8 cellular contexts compared by ENCODE assay signal in the genomic region with DNA sequence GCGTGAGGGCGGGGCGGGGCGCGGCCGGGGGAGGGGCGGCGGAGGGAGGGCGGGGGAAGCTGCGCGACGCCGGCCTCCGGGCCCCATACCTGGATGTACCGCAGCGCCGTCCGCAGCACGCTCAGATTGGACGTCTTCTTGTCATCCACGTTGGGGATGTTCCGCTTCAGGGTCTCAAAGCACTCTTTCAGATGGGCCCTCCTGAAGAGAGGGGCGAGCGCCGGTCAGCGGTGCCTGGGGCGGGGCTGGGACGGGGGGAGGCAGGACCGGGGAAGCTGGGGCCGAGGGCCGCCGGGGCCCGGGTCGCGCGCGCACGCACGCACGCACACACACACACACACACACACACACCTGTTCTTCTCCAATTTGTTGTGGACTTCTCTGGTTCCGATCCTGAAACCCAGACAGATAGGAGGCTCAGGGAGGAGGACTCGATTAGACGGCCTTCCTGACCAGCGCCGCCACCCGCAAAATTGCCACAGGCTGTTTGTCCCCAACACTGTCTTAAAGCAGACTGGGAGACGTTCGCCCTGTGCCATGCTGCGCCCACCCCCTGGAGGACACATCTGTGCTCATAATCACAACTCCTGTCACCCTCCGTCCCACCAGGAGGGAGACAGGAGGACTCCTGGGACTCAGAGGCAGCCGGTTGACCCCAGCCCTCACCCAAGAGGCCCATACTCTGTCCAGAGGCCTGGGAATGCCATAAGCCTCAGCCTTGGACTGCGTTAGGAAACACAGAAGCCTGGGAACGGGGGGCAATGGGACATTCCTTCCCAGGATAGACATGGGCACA. TPM values are rescaled to one million over a fixed set of nuclear protein-coding genes. Genes with fewer than 3 reads are reported as not detected.
DNase-seq lines count a peak whose midpoint lies in the region; FAIRE-seq and TF ChIP-seq lines count a peak whose summit lies in the region.

No MANE protein-coding gene starts in this region.

- no peak for FAIRE-seq in keratinocyte (lab: Jason Lieb, UNC)

- H3K79me2 ChIP-seq in keratinocyte (ENCODE audit: control insufficient read depth, insufficient read depth, low read length), result peaks cover 33% of the 10 kb centered on the region

- H3K4me3 Mint-ChIP-seq in activated naive CD8-positive, alpha-beta T cell treated with anti-CD3 and anti-CD28 coated beads for 36 hours, result peak overlapping the region; percentile 83

- H3K9ac ChIP-seq in keratinocyte (ENCODE audit: control insufficient read depth, extremely low read depth, insufficient read depth, low read length) (peak overlapping the region; percentile 50), subcutaneous abdominal adipose tissue (ENCODE audit: low read length in 5 of 5) (peak overlapping the region in 3 of 5 donors; percentile 14 to 62 (median 33))

- H3K9me1 ChIP-seq in keratinocyte (ENCODE audit: control insufficient read depth, extremely low read depth, insufficient read depth, low read length), result no peaks in the 10 kb centered on the region

- H3K27ac ChIP-seq in keratinocyte (ENCODE audit: control insufficient read depth, insufficient read depth, low read length) (peak overlapping the region; percentile 17), subcutaneous abdominal adipose tissue (ENCODE audit: low read depth, low read length) (peak overlapping the region; percentile 96)

- H4K20me1 ChIP-seq in keratinocyte (ENCODE audit: control insufficient read depth, extremely low read depth, insufficient read depth, low read length), result no peaks in the 10 kb centered on the region

- peaks cover 16% of the 10 kb centered on the region for H3K36me3 Mint-ChIP-seq in activated naive CD8-positive, alpha-beta T cell treated with anti-CD3 and anti-CD28 coated beads for 36 hours

- H3K36me3 ChIP-seq in keratinocyte (ENCODE audit: control insufficient read depth in 2 of 2, extremely low read depth in 1 of 2, insufficient read depth in 2 of 2, low read length in 2 of 2) (peaks cover 8% of the 10 kb centered on the region in 2 experiments), subcutaneous abdominal adipose tissue (ENCODE audit: control insufficient read depth in 5 of 5, insufficient read depth in 5 of 5, low read length in 5 of 5) (no peaks in the 10 kb centered on the region)

- peaks cover 61% of the 10 kb centered on the region for H3K4me1 Mint-ChIP-seq in activated naive CD8-positive, alpha-beta T cell treated with anti-CD3 and anti-CD28 coated beads for 36 hours

- H3K9me3 ChIP-seq in keratinocyte (ENCODE audit: control insufficient read depth, low read depth, low read length) (no peaks in the 10 kb centered on the region), subcutaneous abdominal adipose tissue (ENCODE audit: control insufficient read depth in 5 of 5, low read length in 5 of 5) (no peaks in the 10 kb centered on the region)

- H3K27me3 ChIP-seq in keratinocyte (ENCODE audit: control insufficient read depth, extremely low read depth, insufficient read depth, low read length), result no peaks in the 10 kb centered on the region
- no peaks in the 10 kb centered on the region for H3K27me3 ChIP-seq in subcutaneous abdominal adipose tissue (ENCODE audit: control insufficient read depth in 5 of 5, insufficient read depth in 4 of 5, low read length in 5 of 5)

- peak; percentile 27 for DNase-seq in SHP77 treated with DMSO at 0.1 percent for 48 hours (lab: John Stamatoyannopoulos, UW)
- no peak for DNase-seq in SHP77 (lab: John Stamatoyannopoulos, UW)
- DNase-seq in activated naive CD8-positive, alpha-beta T cell treated with anti-CD3 and anti-CD28 coated beads for 36 hours, result no peak
- no peak for DNase-seq in keratinocyte (ENCODE audit: low read depth, low spot score)
- no peak for DNase-seq in HCEC 1CT
- no peak for DNase-seq in stimulated activated CD4-positive, alpha-beta T cell treated with anti-CD3 and anti-CD28 coated beads, Interleukin-12 subunit alpha, Interleukin-12 subunit beta, amount 100 ng/mL, for 4 hours
- no peak for DNase-seq in NOMO-1 treated with DMSO at 0.1 percent for 48 hours (lab: John Stamatoyannopoulos, UW; ENCODE audit: unreplicated experiment)

- H3K27ac Mint-ChIP-seq in activated naive CD8-positive, alpha-beta T cell treated with anti-CD3 and anti-CD28 coated beads for 36 hours, result peak overlapping the region; percentile 89

- dilution Hi-C loops in keratinocyte (cut with MboI; ENCODE audit: extremely low pct_ligation_motif_present, low sequenced_read_pairs), result no loop called here

- H3K4me3 ChIP-seq in keratinocyte (ENCODE audit: control insufficient read depth in 2 of 3, extremely low read depth in 1 of 3, insufficient read depth in 2 of 3, low read depth in 1 of 3, low read length in 3 of 3) (peak overlapping the region in 1 of 3 experiments; percentile 27), subcutaneous abdominal adipose tissue (ENCODE audit: low read depth in 1 of 5, low read length in 5 of 5) (peak overlapping the region in 3 of 5 donors; percentile 27 to 45 (median 42))

- H3K9me3 Mint-ChIP-seq in activated naive CD8-positive, alpha-beta T cell treated with anti-CD3 and anti-CD28 coated beads for 36 hours, result no peaks in the 10 kb centered on the region

- peak overlapping the region; percentile 18 for H3K4me2 ChIP-seq in keratinocyte (ENCODE audit: control insufficient read depth, extremely low read depth, insufficient read depth, low read depth, low read length)

- H3K4me1 ChIP-seq in keratinocyte (ENCODE audit: control insufficient read depth, extremely low read depth, insufficient read depth, low read length), result peaks cover 38% of the 10 kb centered on the region
- H3K4me1 ChIP-seq in subcutaneous abdominal adipose tissue (ENCODE audit: control insufficient read depth in 5 of 5, insufficient read depth in 5 of 5, low read length in 5 of 5), result peaks cover 43 to 84% (median 77%) of the 10 kb centered on the region in 5 donors

- no peaks in the 10 kb centered on the region for H3K27me3 Mint-ChIP-seq in activated naive CD8-positive, alpha-beta T cell treated with anti-CD3 and anti-CD28 coated beads for 36 hours

- H2AFZ ChIP-seq in keratinocyte (ENCODE audit: control insufficient read depth, low read length), result no peak overlapping the region

- TF ChIP-seq CTCF in keratinocyte (optimal IDR thresholded peaks at IDR 0.05 in 1 of 3, IDR thresholded peaks at IDR 0.05 in 1 of 3, conservative IDR thresholded peaks at IDR 0.05 in 1 of 3; ENCODE audit: extremely low read depth in 1 of 3, insufficient read depth in 2 of 3, low read length in 3 of 3), result no peak

RNA-seq across cellular contexts. Expression of gene MNT, which starts 6.7 kb away (rescaled TPM):
- 10 to 100 TPM; 23.8 to 25.6 TPM for total RNA-seq in activated naive CD8-positive, alpha-beta T cell treated with anti-CD3 and anti-CD28 coated beads for 36 hours
- 2.0 to 3.6 TPM (median 2.3 TPM) in 3 replicates for polyA plus RNA-seq in keratinocyte
- 12.9 TPM for polyA plus RNA-seq in keratinocyte (2011; ENCODE audit: low read depth)
- 1.3 and 2.4 TPM in 2 replicates for polyA plus RNA-seq in keratinocyte (2011; cell fraction: cytosol; rRNA removed)
- 12.2 and 20.7 TPM in 2 replicates for polyA plus RNA-seq in keratinocyte (2011; cell fraction: nucleus; rRNA removed)
- 10.4 and 16.5 TPM in 2 replicates for polyA plus RNA-seq in keratinocyte (2012; ENCODE audit: low replicate concordance)
- 3.8 to 8.5 TPM (median 4.9 TPM) in 3 replicates for polyA minus RNA-seq in keratinocyte
- 10.0 TPM for polyA minus RNA-seq in keratinocyte (2011; cell fraction: cytosol; rRNA and poly(A)+ RNA removed)
- polyA minus RNA-seq in keratinocyte (2011; cell fraction: nucleus; rRNA and poly(A)+ RNA removed), result 7.6 and 10.6 TPM in 2 replicates

RNA-seq across cellular contexts. Expression of gene SGSM2, which starts 56.9 kb away (rescaled TPM):
- 10 to 100 TPM; 35.7 to 36.8 TPM for total RNA-seq in activated naive CD8-positive, alpha-beta T cell treated with anti-CD3 and anti-CD28 coated beads for 36 hours
- polyA plus RNA-seq in keratinocyte, result 16.4 to 39.4 TPM (median 20.1 TPM) in 3 replicates
- polyA plus RNA-seq in keratinocyte (2011; ENCODE audit: low read depth), result 9.3 TPM
- polyA plus RNA-seq in keratinocyte (2011; cell fraction: cytosol; rRNA removed), result 10.8 and 18.2 TPM in 2 replicates
- polyA plus RNA-seq in keratinocyte (2011; cell fraction: nucleus; rRNA removed), result 125 and 176 TPM in 2 replicates
- polyA plus RNA-seq in keratinocyte (2012; ENCODE audit: low replicate concordance), result 15.7 and 19.4 TPM in 2 replicates
- 26.7 to 52.3 TPM (median 32.0 TPM) in 3 replicates for polyA minus RNA-seq in keratinocyte
- polyA minus RNA-seq in keratinocyte (2011; cell fraction: cytosol; rRNA and poly(A)+ RNA removed), result 22.4 TPM
- polyA minus RNA-seq in keratinocyte (2011; cell fraction: nucleus; rRNA and poly(A)+ RNA removed), result 24.4 and 27.1 TPM in 2 replicates

RNA-seq across cellular contexts. Expression of gene TSR1, which starts 57.9 kb away (rescaled TPM):
- 100 to 1,000 TPM; 115 to 120 TPM for total RNA-seq in activated naive CD8-positive, alpha-beta T cell treated with anti-CD3 and anti-CD28 coated beads for 36 hours
- polyA plus RNA-seq in keratinocyte, result 12.2 to 24.7 TPM (median 17.1 TPM) in 3 replicates
- 19.6 TPM for polyA plus RNA-seq in keratinocyte (2011; ENCODE audit: low read depth)
- polyA plus RNA-seq in keratinocyte (2011; cell fraction: cytosol; rRNA removed), result 15.6 and 20.4 TPM in 2 replicates
- 33.0 and 34.5 TPM in 2 replicates for polyA plus RNA-seq in keratinocyte (2011; cell fraction: nucleus; rRNA removed)
- polyA plus RNA-seq in keratinocyte (2012; ENCODE audit: low replicate concordance), result 25.0 and 39.6 TPM in 2 replicates
- 15.6 to 32.3 TPM (median 15.8 TPM) in 3 replicates for polyA minus RNA-seq in keratinocyte
- polyA minus RNA-seq in keratinocyte (2011; cell fraction: cytosol; rRNA and poly(A)+ RNA removed), result 21.9 TPM
- 21.3 and 24.8 TPM in 2 replicates for polyA minus RNA-seq in keratinocyte (2011; cell fraction: nucleus; rRNA and poly(A)+ RNA removed)
